Comparison of ENCODE assay signal across 1 cellular context in genomic region chr17:48014603-48015037, GRCh38.
A peak's percentile ranks its signal among the peaks of the same experiment; 100 is the strongest.
TF ChIP-seq lines count a peak whose summit lies in the region.

No MANE protein-coding gene starts in this region.

TF ChIP-seq in K562, 482 proteins besides CTCF, POLR2A, EP300 and RAD21 (continued from another document and continues in another):
- TF ChIP-seq, protein P1, sequence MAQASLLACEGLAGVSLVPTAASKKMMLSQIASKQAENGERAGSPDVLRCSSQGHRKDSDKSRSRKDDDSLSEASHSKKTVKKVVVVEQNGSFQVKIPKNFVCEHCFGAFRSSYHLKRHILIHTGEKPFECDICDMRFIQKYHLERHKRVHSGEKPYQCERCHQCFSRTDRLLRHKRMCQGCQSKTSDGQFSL (CRISPR knock-in tag; IDR thresholded peaks at IDR 0.05): no peak
- TF ChIP-seq, protein P1 (tag; IDR thresholded peaks at IDR 0.05): no peak
- no peak for TF ChIP-seq STAT5B (CRISPR knock-in tag; IDR thresholded peaks at IDR 0.05)
- no peak for TF ChIP-seq ZNF239 (CRISPR knock-in tag; IDR thresholded peaks at IDR 0.05)
- no peak for TF ChIP-seq SMARCB1 (IDR thresholded peaks at IDR 0.05; ENCODE audit: insufficient read length, low read depth)
- TF ChIP-seq, protein P2, sequence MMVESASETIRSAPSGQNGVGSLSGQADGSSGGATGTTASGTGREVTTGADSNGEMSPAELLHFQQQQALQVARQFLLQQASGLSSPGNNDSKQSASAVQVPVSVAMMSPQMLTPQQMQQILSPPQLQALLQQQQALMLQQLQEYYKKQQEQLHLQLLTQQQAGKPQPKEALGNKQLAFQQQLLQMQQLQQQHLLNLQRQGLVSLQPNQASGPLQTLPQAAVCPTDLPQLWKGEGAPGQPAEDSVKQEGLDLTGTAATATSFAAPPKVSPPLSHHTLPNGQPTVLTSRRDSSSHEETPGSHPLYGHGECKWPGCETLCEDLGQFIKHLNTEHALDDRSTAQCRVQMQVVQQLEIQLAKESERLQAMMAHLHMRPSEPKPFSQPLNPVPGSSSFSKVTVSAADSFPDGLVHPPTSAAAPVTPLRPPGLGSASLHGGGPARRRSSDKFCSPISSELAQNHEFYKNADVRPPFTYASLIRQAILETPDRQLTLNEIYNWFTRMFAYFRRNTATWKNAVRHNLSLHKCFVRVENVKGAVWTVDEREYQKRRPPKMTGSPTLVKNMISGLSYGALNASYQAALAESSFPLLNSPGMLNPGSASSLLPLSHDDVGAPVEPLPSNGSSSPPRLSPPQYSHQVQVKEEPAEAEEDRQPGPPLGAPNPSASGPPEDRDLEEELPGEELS (CRISPR knock-in tag; IDR thresholded peaks at IDR 0.05; ENCODE audit: borderline replicate concordance): no peak
- TF ChIP-seq, protein P3, sequence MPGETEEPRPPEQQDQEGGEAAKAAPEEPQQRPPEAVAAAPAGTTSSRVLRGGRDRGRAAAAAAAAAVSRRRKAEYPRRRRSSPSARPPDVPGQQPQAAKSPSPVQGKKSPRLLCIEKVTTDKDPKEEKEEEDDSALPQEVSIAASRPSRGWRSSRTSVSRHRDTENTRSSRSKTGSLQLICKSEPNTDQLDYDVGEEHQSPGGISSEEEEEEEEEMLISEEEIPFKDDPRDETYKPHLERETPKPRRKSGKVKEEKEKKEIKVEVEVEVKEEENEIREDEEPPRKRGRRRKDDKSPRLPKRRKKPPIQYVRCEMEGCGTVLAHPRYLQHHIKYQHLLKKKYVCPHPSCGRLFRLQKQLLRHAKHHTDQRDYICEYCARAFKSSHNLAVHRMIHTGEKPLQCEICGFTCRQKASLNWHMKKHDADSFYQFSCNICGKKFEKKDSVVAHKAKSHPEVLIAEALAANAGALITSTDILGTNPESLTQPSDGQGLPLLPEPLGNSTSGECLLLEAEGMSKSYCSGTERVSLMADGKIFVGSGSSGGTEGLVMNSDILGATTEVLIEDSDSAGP (CRISPR knock-in tag; IDR thresholded peaks at IDR 0.05): no peak
- no peak for TF ChIP-seq MCM3 (IDR thresholded peaks at IDR 0.05)
- TF ChIP-seq NR0B1 (IDR thresholded peaks at IDR 0.05; ENCODE audit: partially characterized antibody): no peak
- no peak for TF ChIP-seq ZNF41 (CRISPR knock-in tag; conservative IDR thresholded peaks at IDR 0.05)
- TF ChIP-seq FOXK1 (CRISPR knock-in tag; IDR thresholded peaks at IDR 0.05; ENCODE audit: borderline replicate concordance): no peak
- TF ChIP-seq, protein P4, sequence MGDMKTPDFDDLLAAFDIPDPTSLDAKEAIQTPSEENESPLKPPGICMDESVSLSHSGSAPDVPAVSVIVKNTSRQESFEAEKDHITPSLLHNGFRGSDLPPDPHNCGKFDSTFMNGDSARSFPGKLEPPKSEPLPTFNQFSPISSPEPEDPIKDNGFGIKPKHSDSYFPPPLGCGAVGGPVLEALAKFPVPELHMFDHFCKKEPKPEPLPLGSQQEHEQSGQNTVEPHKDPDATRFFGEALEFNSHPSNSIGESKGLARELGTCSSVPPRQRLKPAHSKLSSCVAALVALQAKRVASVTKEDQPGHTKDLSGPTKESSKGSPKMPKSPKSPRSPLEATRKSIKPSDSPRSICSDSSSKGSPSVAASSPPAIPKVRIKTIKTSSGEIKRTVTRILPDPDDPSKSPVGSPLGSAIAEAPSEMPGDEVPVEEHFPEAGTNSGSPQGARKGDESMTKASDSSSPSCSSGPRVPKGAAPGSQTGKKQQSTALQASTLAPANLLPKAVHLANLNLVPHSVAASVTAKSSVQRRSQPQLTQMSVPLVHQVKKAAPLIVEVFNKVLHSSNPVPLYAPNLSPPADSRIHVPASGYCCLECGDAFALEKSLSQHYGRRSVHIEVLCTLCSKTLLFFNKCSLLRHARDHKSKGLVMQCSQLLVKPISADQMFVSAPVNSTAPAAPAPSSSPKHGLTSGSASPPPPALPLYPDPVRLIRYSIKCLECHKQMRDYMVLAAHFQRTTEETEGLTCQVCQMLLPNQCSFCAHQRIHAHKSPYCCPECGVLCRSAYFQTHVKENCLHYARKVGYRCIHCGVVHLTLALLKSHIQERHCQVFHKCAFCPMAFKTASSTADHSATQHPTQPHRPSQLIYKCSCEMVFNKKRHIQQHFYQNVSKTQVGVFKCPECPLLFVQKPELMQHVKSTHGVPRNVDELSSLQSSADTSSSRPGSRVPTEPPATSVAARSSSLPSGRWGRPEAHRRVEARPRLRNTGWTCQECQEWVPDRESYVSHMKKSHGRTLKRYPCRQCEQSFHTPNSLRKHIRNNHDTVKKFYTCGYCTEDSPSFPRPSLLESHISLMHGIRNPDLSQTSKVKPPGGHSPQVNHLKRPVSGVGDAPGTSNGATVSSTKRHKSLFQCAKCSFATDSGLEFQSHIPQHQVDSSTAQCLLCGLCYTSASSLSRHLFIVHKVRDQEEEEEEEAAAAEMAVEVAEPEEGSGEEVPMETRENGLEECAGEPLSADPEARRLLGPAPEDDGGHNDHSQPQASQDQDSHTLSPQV (IDR thresholded peaks at IDR 0.05): no peak
- no peak for TF ChIP-seq RUNX1 (IDR thresholded peaks at IDR 0.05; ENCODE audit: low read depth)
- no peak for TF ChIP-seq RREB1 (CRISPR knock-in tag; IDR thresholded peaks at IDR 0.05)
- TF ChIP-seq BCL6 (CRISPR knock-in tag; IDR thresholded peaks at IDR 0.05): no peak
- TF ChIP-seq, protein P5, sequence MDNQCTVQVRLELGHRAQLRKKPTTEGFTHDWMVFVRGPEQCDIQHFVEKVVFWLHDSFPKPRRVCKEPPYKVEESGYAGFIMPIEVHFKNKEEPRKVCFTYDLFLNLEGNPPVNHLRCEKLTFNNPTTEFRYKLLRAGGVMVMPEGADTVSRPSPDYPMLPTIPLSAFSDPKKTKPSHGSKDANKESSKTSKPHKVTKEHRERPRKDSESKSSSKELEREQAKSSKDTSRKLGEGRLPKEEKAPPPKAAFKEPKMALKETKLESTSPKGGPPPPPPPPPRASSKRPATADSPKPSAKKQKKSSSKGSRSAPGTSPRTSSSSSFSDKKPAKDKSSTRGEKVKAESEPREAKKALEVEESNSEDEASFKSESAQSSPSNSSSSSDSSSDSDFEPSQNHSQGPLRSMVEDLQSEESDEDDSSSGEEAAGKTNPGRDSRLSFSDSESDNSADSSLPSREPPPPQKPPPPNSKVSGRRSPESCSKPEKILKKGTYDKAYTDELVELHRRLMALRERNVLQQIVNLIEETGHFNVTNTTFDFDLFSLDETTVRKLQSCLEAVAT (IDR thresholded peaks at IDR 0.05): peak in 1 of 2 experiments; percentile 97; a peak in 2 of 4 replicates
- no peak for TF ChIP-seq TRIM28 (IDR thresholded peaks at IDR 0.05)
- TF ChIP-seq TOE1 (IDR thresholded peaks at IDR 0.05; ENCODE audit: borderline replicate concordance): no peak
- TF ChIP-seq TOE1 (CRISPR knock-in tag; IDR thresholded peaks at IDR 0.05; ENCODE audit: borderline replicate concordance, low read depth): no peak
- TF ChIP-seq, protein P6, sequence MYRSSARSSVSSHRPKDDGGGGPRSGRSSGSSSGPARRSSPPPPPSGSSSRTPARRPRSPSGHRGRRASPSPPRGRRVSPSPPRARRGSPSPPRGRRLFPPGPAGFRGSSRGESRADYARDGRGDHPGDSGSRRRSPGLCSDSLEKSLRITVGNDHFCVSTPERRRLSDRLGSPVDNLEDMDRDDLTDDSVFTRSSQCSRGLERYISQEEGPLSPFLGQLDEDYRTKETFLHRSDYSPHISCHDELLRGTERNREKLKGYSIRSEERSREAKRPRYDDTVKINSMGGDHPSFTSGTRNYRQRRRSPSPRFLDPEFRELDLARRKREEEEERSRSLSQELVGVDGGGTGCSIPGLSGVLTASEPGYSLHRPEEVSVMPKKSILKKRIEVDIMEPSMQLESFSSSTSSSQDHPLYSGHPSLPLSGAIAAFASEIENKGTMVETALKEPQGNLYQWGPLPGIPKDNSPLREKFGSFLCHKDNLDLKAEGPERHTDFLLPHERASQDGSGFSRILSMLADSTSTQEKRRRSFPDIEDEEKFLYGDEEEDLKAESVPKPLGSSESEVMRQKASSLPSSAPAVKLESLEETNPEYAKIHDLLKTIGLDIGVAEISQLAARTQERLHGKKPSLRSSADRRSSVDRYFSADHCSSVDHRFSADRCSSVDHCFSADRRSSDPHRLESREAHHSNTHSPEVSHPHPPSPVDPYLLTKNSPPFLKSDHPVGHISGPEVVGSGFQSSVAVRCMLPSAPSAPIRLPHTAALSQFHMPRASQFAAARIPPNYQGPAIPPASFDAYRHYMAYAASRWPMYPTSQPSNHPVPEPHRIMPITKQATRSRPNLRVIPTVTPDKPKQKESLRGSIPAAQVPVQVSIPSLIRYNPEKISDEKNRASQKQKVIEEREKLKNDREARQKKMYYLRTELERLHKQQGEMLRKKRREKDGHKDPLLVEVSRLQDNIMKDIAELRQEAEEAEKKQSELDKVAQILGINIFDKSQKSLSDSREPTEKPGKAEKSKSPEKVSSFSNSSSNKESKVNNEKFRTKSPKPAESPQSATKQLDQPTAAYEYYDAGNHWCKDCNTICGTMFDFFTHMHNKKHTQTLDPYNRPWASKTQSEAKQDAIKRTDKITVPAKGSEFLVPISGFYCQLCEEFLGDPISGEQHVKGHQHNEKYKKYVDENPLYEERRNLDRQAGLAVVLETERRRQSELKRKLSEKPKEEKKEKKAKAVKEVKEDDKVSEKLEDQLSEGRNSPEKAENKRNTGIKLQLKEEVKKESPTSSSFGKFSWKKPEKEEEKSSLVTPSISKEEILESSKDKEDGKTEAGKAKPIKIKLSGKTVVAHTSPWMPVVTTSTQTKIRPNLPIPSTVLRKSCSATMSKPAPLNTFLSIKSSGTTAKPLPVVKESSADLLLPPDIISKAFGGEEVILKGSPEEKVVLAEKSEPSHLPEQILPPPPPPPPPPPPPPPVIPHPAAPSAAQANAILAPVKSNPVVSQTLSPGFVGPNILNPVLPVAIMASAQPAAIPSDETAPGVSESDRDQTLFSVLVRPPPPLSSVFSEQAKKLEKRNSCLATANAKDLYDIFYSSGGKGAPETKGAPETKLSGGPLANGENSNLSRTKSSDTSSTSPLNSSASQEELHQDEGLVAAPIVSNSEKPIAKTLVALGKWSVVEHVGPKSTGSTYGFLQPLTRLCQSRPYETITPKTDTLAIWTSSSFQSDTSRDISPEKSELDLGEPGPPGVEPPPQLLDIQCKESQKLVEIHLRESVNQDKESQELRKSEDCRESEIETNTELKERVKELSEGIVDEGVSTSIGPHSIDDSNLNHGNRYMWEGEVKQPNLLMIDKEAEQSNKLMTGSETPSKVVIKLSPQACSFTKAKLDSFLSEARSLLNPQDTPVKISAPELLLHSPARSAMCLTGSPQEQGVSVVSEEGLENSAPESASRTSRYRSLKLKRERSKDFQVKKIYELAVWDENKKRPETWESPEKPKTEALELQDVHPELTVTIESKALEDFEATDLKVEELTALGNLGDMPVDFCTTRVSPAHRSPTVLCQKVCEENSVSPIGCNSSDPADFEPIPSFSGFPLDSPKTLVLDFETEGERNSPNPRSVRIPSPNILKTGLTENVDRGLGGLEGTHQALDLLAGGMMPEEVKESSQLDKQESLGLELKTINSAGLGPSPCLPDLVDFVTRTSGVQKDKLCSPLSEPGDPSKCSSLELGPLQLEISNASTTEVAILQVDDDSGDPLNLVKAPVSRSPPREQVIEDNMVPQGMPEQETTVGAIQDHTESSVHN (IDR thresholded peaks at IDR 0.05; ENCODE audit: borderline replicate concordance in 1 of 2, low read depth in 1 of 2): no peak
- TF ChIP-seq ZBTB2 (IDR thresholded peaks at IDR 0.05): no peak
- no peak for TF ChIP-seq ZNF778 (CRISPR knock-in tag; IDR thresholded peaks at IDR 0.05)
- no peak for TF ChIP-seq WHSC1 (IDR thresholded peaks at IDR 0.05; ENCODE audit: low read length)
